In genomic region chr2:225864394-225864793, GRCh38 we compare ENCODE assay signal across 23 cellular contexts.
DNase-seq lines count a peak whose midpoint lies in the region; ATAC-seq, FAIRE-seq and TF ChIP-seq lines count a peak whose summit lies in the region.
"Had no signal": no experiment of that assay in that cellular context is flagged by ENCODE, and none has a peak within 500 bp of the region (broad histone marks: within the 10 kb centered on the region; RNA-seq: fewer than 3 reads in every experiment).

No MANE protein-coding gene starts in this region.

- WGBS in HepG2 (ENCODE audit: low lambda C conversion rate) = 42% methylated on average over 1 of the region's 1 CpG
- WGBS in right lobe of liver (ENCODE audit: insufficient coverage, low coverage, low lambda C conversion rate, missing lambda C conversion rate) = 73% methylated on average over 1 of the region's 1 CpG
- 90 to 93% (median 90%) methylated on average over 1 of the region's 1 CpG for WGBS in small intestine, 3 donors

- BruUV-seq in HepG2 (replicated peaks; lab: Mats Ljungman, UMichigan) = no TSS peak

- no peak for TF ChIP-seq RAD21 in HepG2 (CRISPR knock-in tag; IDR thresholded peaks at IDR 0.05)

- TF ChIP-seq POLR2A in HepG2 (IDR thresholded peaks at IDR 0.05; ENCODE audit: insufficient read depth in 1 of 2, low read depth in 2 of 2, low read length in 2 of 2) (no peak), right lobe of liver (IDR thresholded peaks at IDR 0.05) (no peak)

- no peaks in the 10 kb centered on the region for H4K20me1 ChIP-seq in HepG2 (ENCODE audit: insufficient read depth, low read length)
- H4K20me1 ChIP-seq: BLaER1 had no signal

- CTCF ChIA-PET in HepG2 (lab: Yijun Ruan, JAX; ENCODE audit: low intra/inter-chr PET ratio, low total read pairs) = no interaction called here

- H3K4me3 ChIP-seq in HepG2 (replicated peaks in 1 of 3; ENCODE audit: insufficient read depth in 1 of 3, low read depth in 2 of 3, low read length in 3 of 3) = no peak overlapping the region
- no peak overlapping the region for H3K4me3 ChIP-seq in right lobe of liver
- no peak overlapping the region for H3K4me3 ChIP-seq in small intestine (ENCODE audit: low read depth in 1 of 2, low read length in 2 of 2)
- H3K4me3 ChIP-seq: BLaER1, HAP-1 had no signal

- POLR2A ChIA-PET in HepG2 (lab: Yijun Ruan, JAX) = no interaction called here

- no peak overlapping the region for H2AFZ ChIP-seq in HepG2 (ENCODE audit: low read length)

- in situ Hi-C loops in HepG2 (cut with HindIII; ENCODE audit: extremely low pct_ligation_motif_present, low pct_unique_long_range_greater_than_20kb) = no loop called here

- TF ChIP-seq CTCF in HepG2 (CRISPR knock-in tag; IDR thresholded peaks at IDR 0.05) (no peak), right lobe of liver (IDR thresholded peaks at IDR 0.05) (no peak)

- no peak for ATAC-seq in HepG2
- no peak for ATAC-seq in right lobe of liver
- no peak for ATAC-seq in GM19035 (IDR thresholded peaks at IDR 0.05; ENCODE audit: unreplicated experiment)
- ATAC-seq: CD8-positive, alpha-beta T cell had no signal

- no peak overlapping the region for H3K4me2 ChIP-seq in HepG2 (ENCODE audit: low read depth, low read length)
- H3K4me2 ChIP-seq: BLaER1 had no signal

- DNase-seq in HepG2 (ENCODE audit: low spot score) (no peak), right lobe of liver (no peak), RCC 7860 (ENCODE audit: low spot score) (no peak), small intestine (no peak), AML-193 (lab: John Stamatoyannopoulos, UW) (no peak), NCI-H345 treated with DMSO at 0.1 percent for 48 hours (lab: John Stamatoyannopoulos, UW; ENCODE audit: unreplicated experiment) (no peak)
- DNase-seq: Caco-2; CD4-positive, CD25-positive, alpha-beta regulatory T cell; CD8-positive, alpha-beta T cell; DMS153; DMS79; EL; GF-D8; GOT3; HFFc6 had no signal

- intact Hi-C loops in HepG2 (cut with micrococcal nuclease; ENCODE audit: unreplicated experiment) = no loop called here
- intact Hi-C loops in right lobe of liver (cut with DNase I) = no loop called here

- H3K27me3 ChIP-seq in HepG2 (ENCODE audit: control insufficient read depth in 1 of 2, insufficient read depth in 2 of 2, low read length in 2 of 2) (no peaks in the 10 kb centered on the region), right lobe of liver (no peaks in the 10 kb centered on the region), small intestine (ENCODE audit: control insufficient read depth in 2 of 2, insufficient read depth in 2 of 2, low read length in 2 of 2) (no peaks in the 10 kb centered on the region)
- H3K27me3 ChIP-seq: BLaER1 had no signal

- FAIRE-seq in HepG2 (lab: Jason Lieb, UNC) (no peak), RCC 7860 (lab: Jason Lieb, UNC) (peak; percentile 2), endometrium (lab: Jason Lieb, UNC) (peak; percentile 21), small intestine (lab: Jason Lieb, UNC) (peak; percentile 55)
- FAIRE-seq: GM12891, H54 had no signal

- H3K9me3 ChIP-seq in HepG2 (ENCODE audit: low read length) (no peaks in the 10 kb centered on the region), right lobe of liver (no peaks in the 10 kb centered on the region), small intestine (ENCODE audit: control insufficient read depth, low read depth) (no peaks in the 10 kb centered on the region)
- H3K9me3 ChIP-seq: BLaER1, Caco-2, HAP-1 had no signal

- H3K27ac ChIP-seq in HepG2 (ENCODE audit: extremely low read length, insufficient read depth, low read length) (no peak overlapping the region), right lobe of liver (no peak overlapping the region), small intestine (ENCODE audit: low read depth in 1 of 2, low read length in 1 of 2) (no peak overlapping the region)
- H3K27ac ChIP-seq: 22Rv1, BLaER1, C4-2B had no signal

- H3K9ac ChIP-seq in HepG2 (ENCODE audit: insufficient read depth, low read depth, low read length) = no peak overlapping the region
- H3K9ac ChIP-seq: BLaER1 had no signal

- no peaks in the 10 kb centered on the region for H3K79me2 ChIP-seq in HepG2 (ENCODE audit: insufficient read depth, low read length)

- TF ChIP-seq EP300 in HepG2 (IDR thresholded peaks at IDR 0.05; ENCODE audit: low read depth in 2 of 2, low read length in 2 of 2) = no peak
- TF ChIP-seq EP300 in HepG2 (CRISPR knock-in tag; IDR thresholded peaks at IDR 0.05; ENCODE audit: borderline replicate concordance) = no peak

- H3K4me1 ChIP-seq in HepG2 (ENCODE audit: insufficient read depth, low read length) (no peaks in the 10 kb centered on the region), right lobe of liver (no peaks in the 10 kb centered on the region), small intestine (ENCODE audit: control insufficient read depth in 2 of 2, insufficient read depth in 1 of 2, low read depth in 1 of 2, low read length in 1 of 2) (no peaks in the 10 kb centered on the region)
- H3K4me1 ChIP-seq: BLaER1, Caco-2, HAP-1 had no signal

- no peaks in the 10 kb centered on the region for H3K36me3 ChIP-seq in HepG2 (replicated peaks in 1 of 2; ENCODE audit: control insufficient read depth in 1 of 2, insufficient read depth in 2 of 2, low read length in 2 of 2)
- H3K36me3 ChIP-seq in right lobe of liver = no peaks in the 10 kb centered on the region
- no peaks in the 10 kb centered on the region for H3K36me3 ChIP-seq in small intestine (ENCODE audit: control insufficient read depth in 2 of 2, insufficient read depth in 2 of 2, low read length in 2 of 2)
- H3K36me3 ChIP-seq: BLaER1, HAP-1 had no signal

TF ChIP-seq in HepG2, 621 proteins besides CTCF, POLR2A, EP300 and RAD21:
- TF ChIP-seq EED (CRISPR knock-in tag; IDR thresholded peaks at IDR 0.05) = no peak
- TF ChIP-seq GATA4 (IDR thresholded peaks at IDR 0.05; ENCODE audit: borderline replicate concordance, low read depth) = no peak
- TF ChIP-seq SAP130 (CRISPR knock-in tag; IDR thresholded peaks at IDR 0.05; ENCODE audit: low read depth) = no peak
- no peak for TF ChIP-seq MLLT10 (CRISPR knock-in tag; IDR thresholded peaks at IDR 0.05)
- peak; percentile 65; the same call in 1 of the 2 replicates for TF ChIP-seq MAFF (IDR thresholded peaks at IDR 0.05; ENCODE audit: low read depth, low read length)
- TF ChIP-seq MAFK (conservative IDR thresholded peaks at IDR 0.05 in 1 of 2, IDR thresholded peaks at IDR 0.05 in 1 of 2; ENCODE audit: low read length in 2 of 2) = peak; percentile 63 to 85
- no peak for TF ChIP-seq SNAPC4 (CRISPR knock-in tag; IDR thresholded peaks at IDR 0.05)
